ENCODE assay signal across 1 cellular context in the genomic region with DNA sequence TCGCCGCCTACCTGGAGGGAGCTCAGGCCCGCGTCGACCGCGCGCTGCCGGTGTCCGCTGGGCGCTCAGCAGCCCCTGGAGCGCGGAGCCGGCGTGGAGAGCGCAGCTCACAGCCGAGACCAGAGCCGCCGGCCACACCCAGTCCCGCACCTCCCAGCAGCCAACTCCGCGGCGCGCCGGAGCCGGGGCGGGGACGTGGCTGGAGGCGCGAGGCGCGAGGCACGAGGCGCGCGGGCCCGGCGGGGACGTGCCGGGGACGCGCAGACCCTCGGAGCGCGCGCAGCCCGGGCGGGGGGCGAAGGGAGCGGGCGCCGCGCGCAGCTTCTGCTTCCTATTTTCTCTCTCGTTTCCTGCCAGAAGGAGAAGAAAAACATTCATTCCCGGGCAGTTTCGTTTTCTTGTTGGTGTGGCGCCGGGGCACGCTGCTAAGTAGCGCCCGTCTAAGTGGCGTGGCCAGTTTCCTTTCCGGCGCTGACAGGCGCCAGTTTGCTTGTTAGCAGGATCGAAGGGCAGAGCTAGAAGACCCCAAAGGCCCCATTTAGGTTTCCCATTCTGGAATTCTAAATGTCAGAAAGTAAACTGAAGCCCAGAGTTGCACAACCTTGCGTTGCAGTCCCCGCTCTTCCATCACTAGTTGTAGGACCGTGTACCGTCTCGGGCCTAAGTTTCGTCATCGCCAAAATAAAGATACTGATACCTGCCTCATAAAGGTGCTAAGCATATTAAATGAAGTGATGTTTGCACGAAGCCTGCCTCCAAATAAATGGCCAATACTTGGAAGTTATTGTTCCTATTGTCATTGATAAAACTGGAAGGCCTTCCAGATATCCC.
TF ChIP-seq lines count a peak whose summit lies in the region.

A gene (minus strand): TSS at position 136 of the 831 bp plus-strand sequence. CDS start 25,270 bp downstream, outside the sequence.

TF ChIP-seq in A549, 52 proteins besides CTCF, POLR2A, EP300 and RAD21 (continued from another document):
- TF ChIP-seq MAZ (IDR thresholded peaks at IDR 0.05; ENCODE audit: borderline replicate concordance, low read depth, low read length) = no peak
